In the genomic region with DNA sequence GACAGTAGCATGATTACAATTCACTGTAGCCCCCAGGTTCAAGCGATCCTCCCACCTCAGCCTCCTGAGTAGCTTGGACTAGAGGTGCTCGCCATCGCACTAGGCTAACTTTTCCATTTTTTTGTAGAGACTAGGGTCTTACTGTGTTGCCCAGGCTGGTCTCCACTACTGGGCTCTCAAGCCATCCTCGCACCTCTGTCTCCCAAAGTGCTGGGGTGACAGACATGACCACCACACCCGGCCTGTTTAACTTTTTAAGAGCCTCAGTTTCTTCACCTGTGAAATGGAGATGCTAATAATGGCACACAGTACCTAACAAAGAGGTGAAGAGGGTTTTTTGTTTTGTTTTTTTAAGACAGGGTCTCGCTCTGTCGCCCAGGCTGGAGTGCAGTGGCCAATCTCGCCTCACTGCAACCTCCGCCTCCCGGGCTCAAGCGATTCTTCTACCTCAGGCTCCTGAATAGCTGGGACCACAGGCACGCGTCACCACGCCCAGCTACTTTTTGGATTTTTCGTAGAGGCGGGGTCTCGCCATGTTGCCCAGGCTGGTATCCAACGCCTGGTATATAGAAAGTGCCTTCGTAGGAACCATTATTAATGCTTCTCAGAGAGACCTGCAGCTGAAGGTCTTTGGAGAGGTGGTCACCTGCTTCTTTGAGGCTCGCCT, we compare ENCODE assay signal across 1 cellular context.
TF ChIP-seq lines count a peak whose summit lies in the region.

No MANE protein-coding gene starts in this region.

TF ChIP-seq in endothelial cell of umbilical vein, 7 proteins besides CTCF, POLR2A, EP300 and RAD21:
- TF ChIP-seq, protein P1, sequence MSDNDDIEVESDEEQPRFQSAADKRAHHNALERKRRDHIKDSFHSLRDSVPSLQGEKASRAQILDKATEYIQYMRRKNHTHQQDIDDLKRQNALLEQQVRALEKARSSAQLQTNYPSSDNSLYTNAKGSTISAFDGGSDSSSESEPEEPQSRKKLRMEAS (IDR thresholded peaks at IDR 0.05; ENCODE audit: insufficient read depth, insufficient read length): no peak
- TF ChIP-seq MYC (IDR thresholded peaks at IDR 0.05; ENCODE audit: low read depth, low read length) (no peak), POLR2AphosphoS5 (IDR thresholded peaks at IDR 0.05; ENCODE audit: insufficient read depth, low read depth, low read length) (no peak)
